In the genomic region with DNA sequence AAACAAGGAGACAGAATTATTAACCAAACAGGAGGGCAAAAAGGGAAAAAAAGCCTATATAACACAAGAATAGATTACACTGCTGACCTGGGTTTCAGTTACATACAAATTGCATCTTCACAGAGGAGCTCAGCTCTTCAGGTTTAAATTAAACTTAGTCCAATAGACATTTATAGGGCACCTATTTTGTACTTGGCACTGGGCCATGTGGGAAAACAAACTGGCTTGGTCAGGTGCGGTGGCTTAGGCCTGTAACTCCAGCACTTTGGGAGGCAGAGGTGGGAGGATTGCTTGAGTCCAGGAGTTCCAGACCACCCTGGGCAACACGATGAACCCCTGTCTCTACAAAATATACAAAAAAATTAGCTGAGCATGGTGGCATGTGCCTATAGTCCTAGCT, we compare ENCODE assay signal across 1 cellular context.
TF ChIP-seq lines count a peak whose summit lies in the region.

No MANE protein-coding gene starts in this region.

TF ChIP-seq in Ishikawa, 13 proteins besides CTCF, POLR2A, EP300 and RAD21 (continued from another document):
- TF ChIP-seq, protein P1, sequence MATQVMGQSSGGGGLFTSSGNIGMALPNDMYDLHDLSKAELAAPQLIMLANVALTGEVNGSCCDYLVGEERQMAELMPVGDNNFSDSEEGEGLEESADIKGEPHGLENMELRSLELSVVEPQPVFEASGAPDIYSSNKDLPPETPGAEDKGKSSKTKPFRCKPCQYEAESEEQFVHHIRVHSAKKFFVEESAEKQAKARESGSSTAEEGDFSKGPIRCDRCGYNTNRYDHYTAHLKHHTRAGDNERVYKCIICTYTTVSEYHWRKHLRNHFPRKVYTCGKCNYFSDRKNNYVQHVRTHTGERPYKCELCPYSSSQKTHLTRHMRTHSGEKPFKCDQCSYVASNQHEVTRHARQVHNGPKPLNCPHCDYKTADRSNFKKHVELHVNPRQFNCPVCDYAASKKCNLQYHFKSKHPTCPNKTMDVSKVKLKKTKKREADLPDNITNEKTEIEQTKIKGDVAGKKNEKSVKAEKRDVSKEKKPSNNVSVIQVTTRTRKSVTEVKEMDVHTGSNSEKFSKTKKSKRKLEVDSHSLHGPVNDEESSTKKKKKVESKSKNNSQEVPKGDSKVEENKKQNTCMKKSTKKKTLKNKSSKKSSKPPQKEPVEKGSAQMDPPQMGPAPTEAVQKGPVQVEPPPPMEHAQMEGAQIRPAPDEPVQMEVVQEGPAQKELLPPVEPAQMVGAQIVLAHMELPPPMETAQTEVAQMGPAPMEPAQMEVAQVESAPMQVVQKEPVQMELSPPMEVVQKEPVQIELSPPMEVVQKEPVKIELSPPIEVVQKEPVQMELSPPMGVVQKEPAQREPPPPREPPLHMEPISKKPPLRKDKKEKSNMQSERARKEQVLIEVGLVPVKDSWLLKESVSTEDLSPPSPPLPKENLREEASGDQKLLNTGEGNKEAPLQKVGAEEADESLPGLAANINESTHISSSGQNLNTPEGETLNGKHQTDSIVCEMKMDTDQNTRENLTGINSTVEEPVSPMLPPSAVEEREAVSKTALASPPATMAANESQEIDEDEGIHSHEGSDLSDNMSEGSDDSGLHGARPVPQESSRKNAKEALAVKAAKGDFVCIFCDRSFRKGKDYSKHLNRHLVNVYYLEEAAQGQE (IDR thresholded peaks at IDR 0.05; ENCODE audit: low read depth): no peak
- TF ChIP-seq CREB1 (IDR thresholded peaks at IDR 0.05; ENCODE audit: low read depth): no peak
- TF ChIP-seq NFIC (IDR thresholded peaks at IDR 0.05): peak; percentile 81
- TF ChIP-seq CEBPB (IDR thresholded peaks at IDR 0.05): no peak
- TF ChIP-seq, protein P2, sequence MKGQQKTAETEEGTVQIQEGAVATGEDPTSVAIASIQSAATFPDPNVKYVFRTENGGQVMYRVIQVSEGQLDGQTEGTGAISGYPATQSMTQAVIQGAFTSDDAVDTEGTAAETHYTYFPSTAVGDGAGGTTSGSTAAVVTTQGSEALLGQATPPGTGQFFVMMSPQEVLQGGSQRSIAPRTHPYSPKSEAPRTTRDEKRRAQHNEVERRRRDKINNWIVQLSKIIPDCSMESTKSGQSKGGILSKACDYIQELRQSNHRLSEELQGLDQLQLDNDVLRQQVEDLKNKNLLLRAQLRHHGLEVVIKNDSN (IDR thresholded peaks at IDR 0.05): no peak
TF ChIP-seq in Ishikawa: peak in this region for 1.
